Comparison of ENCODE assay signal across 8 cellular contexts in genomic region chr6:96521625-96522468, GRCh38. TPM values are rescaled to one million over a fixed set of nuclear protein-coding genes. Genes with fewer than 3 reads are reported as not detected.
DNase-seq lines count a peak whose midpoint lies in the region; ATAC-seq and TF ChIP-seq lines count a peak whose summit lies in the region.

UFL1 (plus strand) TSS chr6:96521806; CDS start chr6:96521874, 68 bp downstream.

- no peak for TF ChIP-seq EP300 in esophagus muscularis mucosa (IDR thresholded peaks at IDR 0.05)

- intact Hi-C loops in Panc1 (cut with micrococcal nuclease; ENCODE audit: unreplicated experiment): no loop called here
- intact Hi-C loops in esophagus muscularis mucosa (cut with DNase I): loop anchor here (10.0 kb wide), 2 partner anchors 313 to 373 kb away; partner anchors contain the start of genes GPR63 and NDUFAF4

- in situ Hi-C loops in Panc1 (cut with HindIII; ENCODE audit: low pct_unique_long_range_greater_than_20kb, low sequenced_read_pairs): no loop called here

- H3K4me3 ChIP-seq in Panc1 (ENCODE audit: low read depth in 2 of 2, low read length in 2 of 2) (peak within 1 kb of the TSS; percentile 88 to 91), esophagus muscularis mucosa (peak within 1 kb of the TSS; percentile 72 to 95 (median 79)), muscle layer of duodenum (ENCODE audit: low read depth in 1 of 2, low read length in 2 of 2) (peak within 1 kb of the TSS; percentile 81 to 95)

- H3K27me3 ChIP-seq in Panc1 (ENCODE audit: control insufficient read depth, insufficient read depth, low read length) (no peaks in the 10 kb centered on the region), esophagus muscularis mucosa (no peaks in the 10 kb centered on the region), muscle layer of duodenum (ENCODE audit: low read depth, low read length) (no peaks in the 10 kb centered on the region)

- BruUV-seq in Panc1 (replicated peaks; lab: Mats Ljungman, UMichigan): no TSS peak

- WGBS in esophagus muscularis mucosa: 0% methylated on average over 28 of the region's 64 CpGs

- peak within 1 kb of the TSS; percentile 97 for H3K27ac ChIP-seq in Panc1 (ENCODE audit: low read length)
- H3K27ac ChIP-seq in esophagus muscularis mucosa (replicated peaks in 1 of 4): peak within 1 kb of the TSS; percentile 92 to 97 (median 93)
- peak within 1 kb of the TSS; percentile 96 for H3K27ac ChIP-seq in muscle layer of duodenum (ENCODE audit: low read length)

- no peaks in the 10 kb centered on the region for H3K9me3 ChIP-seq in Panc1 (ENCODE audit: control insufficient read depth, insufficient read depth, low read depth, low read length)
- H3K9me3 ChIP-seq in esophagus muscularis mucosa: no peaks in the 10 kb centered on the region
- no peaks in the 10 kb centered on the region for H3K9me3 ChIP-seq in muscle layer of duodenum (ENCODE audit: control insufficient read depth in 1 of 2, low read length in 2 of 2)

- H3K36me3 ChIP-seq in Panc1 (ENCODE audit: control insufficient read depth, insufficient read depth, low read length) (peaks cover 3% of the 10 kb centered on the region), esophagus muscularis mucosa (peaks cover 9 to 26% (median 14%) of the 10 kb centered on the region in 4 donors), muscle layer of duodenum (ENCODE audit: control insufficient read depth in 1 of 2, insufficient read depth in 2 of 2, low read length in 2 of 2) (peaks cover 12 to 18% of the 10 kb centered on the region in 2 donors)

- ATAC-seq in GM21723 (IDR thresholded peaks at IDR 0.05; ENCODE audit: unreplicated experiment): peak; percentile 96
- peak; percentile 100 for ATAC-seq in Panc1

- DNase-seq in DMS53 (lab: John Stamatoyannopoulos, UW) (peak; percentile 94), KG1 (lab: John Stamatoyannopoulos, UW) (peak; percentile 78), Panc1 (ENCODE audit: low read depth, low spot score) (no peak), esophagus muscularis mucosa (ENCODE audit: extremely low spot score) (peak; percentile 97)
- DNase-seq in activated T-cell treated with anti-CD3 and anti-CD28 coated beads, Interleukin-2, amount 50 U/mL, for 48 hours: peak; percentile 94
- peak; percentile 88 to 96 for DNase-seq in stimulated activated CD8-positive, alpha-beta memory T cell treated with anti-CD3 and anti-CD28 coated beads, Interleukin-7, amount 100 ng/mL, for 4 hours (ENCODE audit: low read depth in 2 of 2)

- peak; percentile 69 for TF ChIP-seq POLR2A in esophagus muscularis mucosa (IDR thresholded peaks at IDR 0.05; ENCODE audit: low read depth)

- TF ChIP-seq CTCF in Panc1 (IDR thresholded peaks at IDR 0.05): no peak
- TF ChIP-seq CTCF in esophagus muscularis mucosa (IDR thresholded peaks at IDR 0.05): peak in 1 of 3 experiments; percentile 27

- POLR2A ChIA-PET in Panc1 (lab: Charles Lee): no interaction called here

- CTCF ChIA-PET in Panc1 (lab: Charles Lee): no interaction called here

- H3K4me1 ChIP-seq in Panc1 (ENCODE audit: control insufficient read depth, insufficient read depth, low read length) (peaks cover 19% of the 10 kb centered on the region), esophagus muscularis mucosa (peaks cover 21 to 38% (median 30%) of the 10 kb centered on the region in 4 donors), muscle layer of duodenum (ENCODE audit: control insufficient read depth in 1 of 2, insufficient read depth in 2 of 2, low read length in 2 of 2) (peaks cover 3 to 20% of the 10 kb centered on the region in 2 donors)

RNA-seq across cellular contexts. Expression of gene UFL1, which starts in this region (rescaled TPM):
- total RNA-seq in Panc1 (2021; ENCODE audit: unreplicated experiment) (13.7 TPM), esophagus muscularis mucosa (10 to 100 TPM; 21.3 to 27.0 (median 23.2) TPM)
- polyA plus RNA-seq in Panc1 (2012; ENCODE audit: insufficient read length): 7.6 TPM
